Comparison of ENCODE assay signal across 8 cellular contexts in the genomic region with DNA sequence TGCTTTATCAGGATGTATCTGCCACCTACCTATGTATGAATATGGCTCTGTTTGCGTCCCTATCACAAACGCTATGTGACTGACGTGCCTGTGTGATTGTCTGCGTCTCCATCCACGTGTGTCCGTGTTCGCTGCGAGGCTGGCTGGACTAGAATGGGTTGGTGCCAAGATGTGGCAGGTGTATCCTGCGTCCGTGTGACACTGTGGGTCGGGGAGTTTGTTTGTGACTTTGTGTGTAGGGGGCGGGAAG. TPM values are rescaled to one million over a fixed set of nuclear protein-coding genes. Genes with fewer than 3 reads are reported as not detected.
DNase-seq lines count a peak whose midpoint lies in the region; ATAC-seq and TF ChIP-seq lines count a peak whose summit lies in the region.

No MANE protein-coding gene starts in this region.

- CTCF ChIA-PET in CD4-positive, alpha-beta T cell (lab: Charles Lee) = interaction anchor here (0.7 to 2.1 kb wide), 5 partner anchors 10 to 184 kb away, joined by 3 to 16 read pairs (median 10); a partner anchor contains a TSS

- H3K27ac Mint-ChIP-seq in CD4-positive, alpha-beta T cell = no peak overlapping the region
- peak overlapping the region; percentile 97 for H3K27ac Mint-ChIP-seq in nephron progenitor cell

- H3K4me1 Mint-ChIP-seq in CD4-positive, alpha-beta T cell (ENCODE audit: low read depth) = peaks cover 44% of the 10 kb centered on the region
- peaks cover 30% of the 10 kb centered on the region for H3K4me1 Mint-ChIP-seq in nephron progenitor cell

- no peaks in the 10 kb centered on the region for H3K36me3 Mint-ChIP-seq in CD4-positive, alpha-beta T cell (ENCODE audit: low read depth)
- no peaks in the 10 kb centered on the region for H3K36me3 Mint-ChIP-seq in nephron progenitor cell (ENCODE audit: low read depth)

- peak overlapping the region; percentile 67 for H3K4me3 ChIP-seq in Jurkat, Clone E6-1 (ENCODE audit: low read length)
- peak overlapping the region; percentile 58 to 70 for H3K4me3 ChIP-seq in duodenal mucosa (ENCODE audit: low read depth in 1 of 2, low read length in 2 of 2)

- peaks cover 64 to 69% of the 10 kb centered on the region in 2 donors for H3K4me1 ChIP-seq in duodenal mucosa (ENCODE audit: control insufficient read depth in 1 of 2, insufficient read depth in 2 of 2, low read length in 2 of 2)

- no peaks in the 10 kb centered on the region for H3K36me3 ChIP-seq in duodenal mucosa (ENCODE audit: control insufficient read depth in 1 of 2, insufficient read depth in 2 of 2, low read length in 2 of 2)

- intact Hi-C loops in CD4-positive, alpha-beta T cell (cut with DNase I, micrococcal nuclease) = loop anchor here (1.0 to 10.0 kb wide), 3 partner anchors 11 to 371 kb away; a partner anchor contains a TSS

- POLR2A ChIA-PET in CD4-positive, alpha-beta T cell (lab: Charles Lee) = interaction anchor here (0.7 to 3.9 kb wide), 13 partner anchors 11 to 322 kb away, joined by 3 to 348 read pairs (median 4); a partner anchor contains a TSS

- H3K27me3 Mint-ChIP-seq in CD4-positive, alpha-beta T cell = no peaks in the 10 kb centered on the region
- H3K27me3 Mint-ChIP-seq in nephron progenitor cell (ENCODE audit: low read depth, poor library complexity) = no peaks in the 10 kb centered on the region

- no peaks in the 10 kb centered on the region for H3K27me3 ChIP-seq in CD4-positive, alpha-beta T cell (ENCODE audit: control insufficient read depth, insufficient read depth, low read length)
- H3K27me3 ChIP-seq in duodenal mucosa (ENCODE audit: control insufficient read depth in 1 of 2, insufficient read depth in 2 of 2, low read length in 2 of 2) = no peaks in the 10 kb centered on the region

- H3K27ac ChIP-seq in CD4-positive, alpha-beta T cell (ENCODE audit: low read depth, low read length) = peak overlapping the region; percentile 86
- H3K27ac ChIP-seq in duodenal mucosa (ENCODE audit: low read depth, low read length) = peak overlapping the region; percentile 90

- no peak for TF ChIP-seq CTCF in CD4-positive, alpha-beta T cell (IDR thresholded peaks at IDR 0.05)
- TF ChIP-seq CTCF in nephron progenitor cell (IDR thresholded peaks at IDR 0.05) = no peak

- no peaks in the 10 kb centered on the region for H3K9me3 Mint-ChIP-seq in CD4-positive, alpha-beta T cell
- H3K9me3 Mint-ChIP-seq in nephron progenitor cell = no peaks in the 10 kb centered on the region

- peak overlapping the region; percentile 92 for H3K4me3 Mint-ChIP-seq in CD4-positive, alpha-beta T cell
- H3K4me3 Mint-ChIP-seq in nephron progenitor cell = peak overlapping the region; percentile 83

- H3K9me3 ChIP-seq in CD4-positive, alpha-beta T cell (ENCODE audit: control insufficient read depth, low read length) = no peaks in the 10 kb centered on the region
- H3K9me3 ChIP-seq in duodenal mucosa (ENCODE audit: control insufficient read depth in 1 of 2, low read length in 2 of 2) = no peaks in the 10 kb centered on the region

- H3K9ac ChIP-seq in duodenal mucosa (ENCODE audit: low read depth in 1 of 2, low read length in 2 of 2) = peak overlapping the region; percentile 65 to 87

- ATAC-seq in CD4-positive, alpha-beta T cell (ENCODE audit: poor library complexity) = peak; percentile 75
- no peak for ATAC-seq in GM18519 (IDR thresholded peaks at IDR 0.05; ENCODE audit: low FRiP score, unreplicated experiment)

- DNase-seq in CD4-positive, alpha-beta T cell = peak in 1 of 10 experiments; percentile 90
- DNase-seq in Jurkat, Clone E6-1 (ENCODE audit: low read depth, low spot score) = no peak
- DNase-seq in nephron progenitor cell (no peak), OCI-M2 (lab: John Stamatoyannopoulos, UW; ENCODE audit: unreplicated experiment) (no peak), OCI-M1 (lab: John Stamatoyannopoulos, UW) (no peak)
- DNase-seq in NK-92 treated with Interleukin-12 subunit alpha and Interleukin-12 subunit beta, amount 100 ng/mL, for 24 hours (lab: John Stamatoyannopoulos, UW) = no peak

RNA-seq across cellular contexts. Expression of a gene that starts 6.7 kb away (rescaled TPM):
- 10 to 100 TPM; 14.8 to 17.0 TPM for total RNA-seq in CD4-positive, alpha-beta T cell
- polyA plus RNA-seq in Jurkat, Clone E6-1 (2012; ENCODE audit: insufficient read depth, insufficient read length) = 26.6 TPM

RNA-seq across cellular contexts. Expression of a gene that starts 9.2 kb away (rescaled TPM):
- total RNA-seq in CD4-positive, alpha-beta T cell = 1,000 to 10,000 TPM; 2,467 to 2,518 TPM
- polyA plus RNA-seq in Jurkat, Clone E6-1 (2012; ENCODE audit: insufficient read depth, insufficient read length) = 22.6 TPM

RNA-seq across cellular contexts. Expression of a gene that starts 19.5 kb away (rescaled TPM):
- 10 to 100 TPM; 59.7 to 65.9 TPM for total RNA-seq in CD4-positive, alpha-beta T cell
- polyA plus RNA-seq in Jurkat, Clone E6-1 (2012; ENCODE audit: insufficient read depth, insufficient read length) = 291 TPM

RNA-seq across cellular contexts. Expression of a gene that starts 19.8 kb away (rescaled TPM):
- 1 to 10 TPM in 1 of 2 experiments, not detected in 1; 1.3 TPM for total RNA-seq in CD4-positive, alpha-beta T cell
- polyA plus RNA-seq in Jurkat, Clone E6-1 (2012; ENCODE audit: insufficient read depth, insufficient read length) = 89.2 TPM

RNA-seq across cellular contexts. Expression of a gene that starts 24.3 kb away (rescaled TPM):
- 1 to 10 TPM; 1.5 to 2.7 TPM for total RNA-seq in CD4-positive, alpha-beta T cell
- polyA plus RNA-seq in Jurkat, Clone E6-1 (2012; ENCODE audit: insufficient read depth, insufficient read length) = 144 TPM
